ENCODE assay signal across 8 cellular contexts in genomic region chr12:64682572-64683277, GRCh38.
DNase-seq lines count a peak whose midpoint lies in the region; ATAC-seq and TF ChIP-seq lines count a peak whose summit lies in the region.

No MANE protein-coding gene starts in this region.

- intact Hi-C loops in ovary (cut with DNase I): loop anchor here in 2 of 4 donors (1.0 to 10.0 kb wide), 3 partner anchors 60 to 70 kb away; partner anchors contain the start of gene RASSF3 (in 2 of the 2)

- peak overlapping the region; percentile 56 to 76 for H3K27ac ChIP-seq in ovary

- no peaks in the 10 kb centered on the region for H3K9me3 ChIP-seq in ovary

- TF ChIP-seq CTCF in ovary (IDR thresholded peaks at IDR 0.05): no peak

- DNase-seq in GM04503 (ENCODE audit: low read depth) (peak; percentile 60), NCI-H446 (lab: John Stamatoyannopoulos, UW) (peak; percentile 76 to 78), ovary (peak; percentile 69 to 88 (median 76)), 8988T (no peak)
- DNase-seq in effector memory CD8-positive, alpha-beta T cell: no peak
- no peak for DNase-seq in stimulated activated naive CD4-positive, alpha-beta T cell treated with Interleukin-2 at 50 U/mL for 16 hours (lab: John Stamatoyannopoulos, UW)

- ATAC-seq in effector memory CD8-positive, alpha-beta T cell (replicated peaks): no peak
- ATAC-seq in HG03175 (IDR thresholded peaks at IDR 0.05; ENCODE audit: unreplicated experiment): no peak
- no peak for ATAC-seq in HG02763 (IDR thresholded peaks at IDR 0.05; ENCODE audit: unreplicated experiment)

- H3K4me3 ChIP-seq in ovary: no peak overlapping the region

- no peaks in the 10 kb centered on the region for H3K27me3 Mint-ChIP-seq in effector memory CD8-positive, alpha-beta T cell

- H3K4me1 Mint-ChIP-seq in effector memory CD8-positive, alpha-beta T cell (ENCODE audit: low read depth in 2 of 2): peaks cover 56 to 76% of the 10 kb centered on the region in 2 donors

- peaks cover 12% of the 10 kb centered on the region for H3K4me1 ChIP-seq in ovary (ENCODE audit: insufficient read depth)

- H3K36me3 Mint-ChIP-seq in effector memory CD8-positive, alpha-beta T cell (ENCODE audit: insufficient read depth): peaks cover 57% of the 10 kb centered on the region

- H3K4me3 Mint-ChIP-seq in effector memory CD8-positive, alpha-beta T cell: peak overlapping the region; percentile 15 to 60

- H3K27ac Mint-ChIP-seq in effector memory CD8-positive, alpha-beta T cell: peak overlapping the region; percentile 77 to 91

- H3K9me3 Mint-ChIP-seq in effector memory CD8-positive, alpha-beta T cell: peaks cover 0 to 2% of the 10 kb centered on the region in 2 donors

- no peaks in the 10 kb centered on the region for H3K27me3 ChIP-seq in ovary

- no peak for TF ChIP-seq EP300 in ovary (IDR thresholded peaks at IDR 0.05)

- TF ChIP-seq POLR2A in ovary (IDR thresholded peaks at IDR 0.05): no peak

- H3K36me3 ChIP-seq in ovary: no peaks in the 10 kb centered on the region

- 3 to 11% (median 9%) methylated on average over 6 of the region's 6 CpGs for WGBS in ovary, 3 donors

Comparison
In these comparisons a context has a peak if more than half of its experiments do, and no peak if none do; other contexts are left out.
1. DNase-seq: peak in GM04503 (single experiment), NCI-H446 (2 of 2) and ovary (5 of 5); none in effector memory CD8-positive, alpha-beta T cell (0 of 3), stimulated activated naive CD4-positive, alpha-beta T cell treated with Interleukin-2 at 50 U/mL for 16 hours (single experiment) and 8988T (single experiment).